8 cellular contexts compared by ENCODE assay signal in genomic region chr3:118884748-118885206, GRCh38.
DNase-seq lines count a peak whose midpoint lies in the region; ATAC-seq, FAIRE-seq and TF ChIP-seq lines count a peak whose summit lies in the region.

No MANE protein-coding gene starts in this region.

- intact Hi-C loops in pancreas (cut with DNase I): loop anchor here in 2 of 3 donors (5.0 to 10.0 kb wide), 3 partner anchors 150 to 213 kb away; partner anchors contain the start of gene IGSF11 (in 1 of the 2)

- 0 to 2% methylated on average over 3 of the region's 3 CpGs for WGBS in pancreas, 2 donors
- 1% methylated on average over 3 of the region's 3 CpGs for WGBS in tibial nerve, 2 donors

- H3K4me3 ChIP-seq in pancreas (no peak overlapping the region), tibial nerve (no peak overlapping the region)

- H3K4me1 ChIP-seq in pancreas (no peaks in the 10 kb centered on the region), tibial nerve (peaks cover 0 to 14% (median 0%) of the 10 kb centered on the region in 4 donors)

- no peak for FAIRE-seq in RCC 7860 (lab: Jason Lieb, UNC)
- no peak for FAIRE-seq in pancreas (lab: Jason Lieb, UNC)

- peak; percentile 76 to 86 (median 84) for TF ChIP-seq CTCF in pancreas (IDR thresholded peaks at IDR 0.05)
- peak; percentile 79 to 92 (median 83) for TF ChIP-seq CTCF in tibial nerve (IDR thresholded peaks at IDR 0.05)

- H3K27ac ChIP-seq in pancreas (no peak overlapping the region), tibial nerve (no peak overlapping the region)

- H3K9me3 ChIP-seq in pancreas (no peaks in the 10 kb centered on the region), tibial nerve (no peaks in the 10 kb centered on the region)

- no peak for TF ChIP-seq EP300 in tibial nerve (IDR thresholded peaks at IDR 0.05)

- H3K36me3 ChIP-seq in pancreas (no peaks in the 10 kb centered on the region), tibial nerve (no peaks in the 10 kb centered on the region)

- ATAC-seq in GM21390 (IDR thresholded peaks at IDR 0.05; ENCODE audit: unreplicated experiment): peak; percentile 79
- peak; percentile 88 to 98 (median 96) for ATAC-seq in pancreas

- DNase-seq in DMS 273 treated with DMSO at 0.1 percent for 48 hours (lab: John Stamatoyannopoulos, UW) (peak; percentile 69), HUDEP-2 (lab: John Stamatoyannopoulos, UW; ENCODE audit: unreplicated experiment in 76 of 76) (peak in 58 of 76 experiments; percentile 0 to 62 (median 25)), RCC 7860 (ENCODE audit: low spot score) (peak; percentile 10), foreskin melanocyte (peak; percentile 67), pancreas (peak; percentile 67 to 92 (median 84)), tibial nerve (ENCODE audit: low spot score in 2 of 2) (peak; percentile 62 to 84)
- peak; percentile 49 to 63 for DNase-seq in activated T-helper 1 cell treated with anti-CD3 and anti-CD28 coated beads, Interleukin-2, amount 50 U/mL, for 16 hours (ENCODE audit: low read depth in 1 of 2, low spot score in 1 of 2)

- TF ChIP-seq POLR2A in tibial nerve (IDR thresholded peaks at IDR 0.05): no peak

- H3K27me3 ChIP-seq in pancreas (no peaks in the 10 kb centered on the region), tibial nerve (no peaks in the 10 kb centered on the region)

Comparison
In these comparisons a context has a peak if more than half of its experiments do, and no peak if none do; other contexts are left out.
1. DNase-seq: peak in every context shown above with its lines; median percentile 84 in pancreas; 73 in tibial nerve; 69 in DMS 273 treated with DMSO at 0.1 percent for 48 hours; 67 in foreskin melanocyte; 56 in activated T-helper 1 cell treated with anti-CD3 and anti-CD28 coated beads, Interleukin-2, amount 50 U/mL, for 16 hours; 25 in HUDEP-2; 10 in RCC 7860.